Comparison of ENCODE assay signal across 30 cellular contexts in the genomic region with DNA sequence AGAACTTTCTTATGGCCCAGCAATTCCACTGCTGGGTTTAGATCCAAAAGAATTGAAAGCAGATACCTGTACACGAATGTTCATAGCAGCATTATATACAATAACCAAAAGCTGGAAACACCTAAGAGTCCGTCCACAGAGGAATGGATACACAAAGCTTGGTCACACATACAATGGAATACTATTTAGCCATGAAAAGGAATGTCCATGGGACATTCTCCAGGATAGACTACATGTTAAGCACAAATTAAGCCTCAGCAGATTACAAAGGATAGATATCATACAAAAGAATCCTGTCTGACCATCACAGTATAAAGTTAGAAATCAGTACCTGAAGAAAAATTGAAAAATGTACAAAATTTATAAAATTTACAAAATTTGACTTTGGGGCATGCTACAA. TPM values are rescaled to one million over a fixed set of nuclear protein-coding genes. Genes with fewer than 3 reads are reported as not detected.
DNase-seq lines count a peak whose midpoint lies in the region; ATAC-seq, FAIRE-seq and TF ChIP-seq lines count a peak whose summit lies in the region.
"Had no signal": no experiment of that assay in that cellular context is flagged by ENCODE, and none has a peak within 500 bp of the region (broad histone marks: within the 10 kb centered on the region; RNA-seq: fewer than 3 reads in every experiment).

No MANE protein-coding gene starts in this region.

- H3K4me1 ChIP-seq in HEK293 (ENCODE audit: control insufficient read depth, insufficient read depth, low read length) (no peaks in the 10 kb centered on the region), K562 (replicated peaks in 1 of 2; ENCODE audit: control insufficient read depth in 2 of 2, insufficient read depth in 2 of 2, low read length in 2 of 2) (no peaks in the 10 kb centered on the region)
- H3K4me1 ChIP-seq: A549, BE2C, BLaER1, Caco-2 had no signal

- no peaks in the 10 kb centered on the region for H3K9me1 ChIP-seq in K562 (ENCODE audit: control insufficient read depth, insufficient read depth, low read length)

- H3K79me2 ChIP-seq in K562 (ENCODE audit: control insufficient read depth, insufficient read depth, low read length) = no peaks in the 10 kb centered on the region

- H3K36me3 ChIP-seq in HEK293 (ENCODE audit: control insufficient read depth in 2 of 2, insufficient read depth in 1 of 2, low read length in 2 of 2) (no peaks in the 10 kb centered on the region), K562 (ENCODE audit: control insufficient read depth, insufficient read depth, low read length) (no peaks in the 10 kb centered on the region)
- H3K36me3 ChIP-seq: BE2C; BLaER1; BLaER1 treated with 17β-estradiol and CSF1 and Interleukin-3, amounts not matched to agents 10 nM and 100 nM had no signal

- in situ Hi-C loops in K562 (cut with MboI) = no loop called here

- DNase-seq in K562 (ENCODE audit: extremely low read depth in 1 of 4, low spot score in 3 of 4) (no peak), DMS53 (lab: John Stamatoyannopoulos, UW) (no peak), activated gamma-delta T cell (lab: John Stamatoyannopoulos, UW) (no peak)
- DNase-seq: 8988T; ACHN; AML-193; BE2C; C1 segment of cervical spinal cord; Caco-2; Calu3; CD4-positive, alpha-beta memory T cell; CD4-positive, alpha-beta T cell; CD4-positive, CD25-positive, alpha-beta regulatory T cell; CD8-positive, alpha-beta memory T cell; CD8-positive, alpha-beta T cell; COR-L47; DMS 273 treated with DMSO at 0.1 percent for 48 hours; DMS153; DMS79; DMS79 treated with DMSO at 0.1 percent for 48 hours; DND-41; EL had no signal

- H3K27ac ChIP-seq in HEK293 (ENCODE audit: extremely low read depth, low read depth, low read length) (no peak overlapping the region), K562 (ENCODE audit: extremely low read depth, low read depth, low read length) (no peak overlapping the region)
- H3K27ac ChIP-seq: 22Rv1; A549; BLaER1; BLaER1 treated with 17β-estradiol and CSF1 and Interleukin-3, amounts not matched to agents 10 nM and 100 nM; C4-2B had no signal

- intact Hi-C loops in K562 (cut with micrococcal nuclease) = no loop called here

- no peak overlapping the region for H3K4me2 ChIP-seq in K562 (ENCODE audit: insufficient read depth, low read length)
- H3K4me2 ChIP-seq: A549, BLaER1 had no signal

- H3K4me3 ChIP-seq in HEK293 (ENCODE audit: low read depth, low read length) (no peak overlapping the region), K562 (no peak overlapping the region)
- H3K4me3 ChIP-seq: A549; BLaER1; BLaER1 treated with 17β-estradiol and CSF1 and Interleukin-3, amounts not matched to agents 10 nM and 100 nM had no signal

- no peak for TF ChIP-seq CTCF in HEK293 (tag by site-specific recombination; IDR thresholded peaks at IDR 0.05)
- no peak for TF ChIP-seq CTCF in K562 (IDR thresholded peaks at IDR 0.05 in 2 of 3, conservative IDR thresholded peaks at IDR 0.05 in 1 of 3; ENCODE audit: insufficient read depth in 2 of 3, low read depth in 1 of 3, low read length in 3 of 3)

- TF ChIP-seq EP300 in K562 (IDR thresholded peaks at IDR 0.05; ENCODE audit: low read length) = no peak

- no peaks in the 10 kb centered on the region for H4K20me1 ChIP-seq in K562 (replicated peaks; ENCODE audit: control insufficient read depth, insufficient read depth, low read length)
- H4K20me1 ChIP-seq: BLaER1; BLaER1 treated with 17β-estradiol and CSF1 and Interleukin-3, amounts not matched to agents 10 nM and 100 nM had no signal

- H3K27me3 ChIP-seq in K562 (ENCODE audit: control insufficient read depth in 2 of 2, insufficient read depth in 2 of 2, low read length in 2 of 2) = peaks cover 15 to 35% of the 10 kb centered on the region in 2 experiments
- H3K27me3 ChIP-seq: BE2C; BLaER1; BLaER1 treated with 17β-estradiol and CSF1 and Interleukin-3, amounts not matched to agents 10 nM and 100 nM had no signal

- no TSS peak for BruUV-seq in K562 (replicated peaks; lab: Mats Ljungman, UMichigan)

- CTCF ChIA-PET in HEK293 (lab: Yijun Ruan, JAX) = interaction anchor here (1.8 kb wide), 1 partner anchor 8 kb away, joined by 5 read pairs; no protein-coding TSS in a partner anchor
- CTCF ChIA-PET in K562 (lab: Yijun Ruan, JAX; ENCODE audit: low intra/inter-chr PET ratio) = no interaction called here

- no peak overlapping the region for H3K9ac ChIP-seq in K562 (ENCODE audit: insufficient read depth in 1 of 2, low read depth in 2 of 2, low read length in 2 of 2)
- H3K9ac ChIP-seq: BLaER1; BLaER1 treated with 17β-estradiol and CSF1 and Interleukin-3, amounts not matched to agents 10 nM and 100 nM had no signal

- TF ChIP-seq POLR2A in K562 (conservative IDR thresholded peaks at IDR 0.05) = no peak

- no peak for FAIRE-seq in K562 (lab: Jason Lieb, UNC)
- FAIRE-seq: A204.1, A549, D721Med had no signal

- 0% methylated on average over 2 of the region's 2 CpGs for WGBS in K562 (ENCODE audit: insufficient coverage, low coverage, missing lambda C conversion rate)

- TF ChIP-seq RAD21 in K562 (CRISPR knock-in tag; conservative IDR thresholded peaks at IDR 0.05 in 1 of 2, IDR thresholded peaks at IDR 0.05 in 1 of 2) = no peak

- POLR2A ChIA-PET in HEK293 (lab: Yijun Ruan, JAX) = interaction anchor here (0.6 kb wide), 1 partner anchor 10 kb away, joined by 3 read pairs; no protein-coding TSS in a partner anchor
- POLR2A ChIA-PET in K562 (lab: Yijun Ruan, JAX) = no interaction called here

- H3K9me3 ChIP-seq in HEK293 (ENCODE audit: control insufficient read depth, insufficient read depth, low read depth, low read length) (no peaks in the 10 kb centered on the region), K562 (replicated peaks; ENCODE audit: control insufficient read depth, insufficient read depth, low read depth, low read length) (no peaks in the 10 kb centered on the region)
- H3K9me3 ChIP-seq: A549, BE2C, Caco-2 had no signal

- ATAC-seq in K562 = no peak
- ATAC-seq: A549; CD8-positive, alpha-beta T cell had no signal

- H2AFZ ChIP-seq in K562 (ENCODE audit: low read depth, low read length) = no peak overlapping the region

TF ChIP-seq in K562, 482 proteins besides CTCF, POLR2A, EP300 and RAD21:
- TF ChIP-seq ZFP30 (CRISPR knock-in tag; IDR thresholded peaks at IDR 0.05; ENCODE audit: borderline replicate concordance) (no peak), SRSF9 (IDR thresholded peaks at IDR 0.05; ENCODE audit: borderline replicate concordance, low read depth, low read length) (no peak), ZNF146 (CRISPR knock-in tag; IDR thresholded peaks at IDR 0.05; ENCODE audit: unreplicated experiment) (peak; percentile 60), SNRNP70 (optimal IDR thresholded peaks at IDR 0.05; ENCODE audit: low read depth, low read length) (no peak), GABPB2 (CRISPR knock-in tag; conservative IDR thresholded peaks at IDR 0.05) (no peak), MCM7 (IDR thresholded peaks at IDR 0.05) (no peak), ZNF24 (IDR thresholded peaks at IDR 0.05) (no peak), NCOA6 (IDR thresholded peaks at IDR 0.05) (no peak)

RNA-seq across cellular contexts. Expression of a gene that starts 12.7 kb away (rescaled TPM):
- 97.9 and 170 TPM in 2 replicates for total RNA-seq in K562 (2011; cell fraction: chromatin; rRNA removed; ENCODE audit: low replicate concordance)
- 114 and 125 TPM in 2 replicates for total RNA-seq in K562 (2011; cell fraction: nucleolus; rRNA removed)
- 91.9 and 96.7 TPM in 2 replicates for total RNA-seq in K562 (2011; cell fraction: nucleoplasm; rRNA removed)
- 63.2 and 104 TPM in 2 replicates for total RNA-seq in K562 (2014; rRNA removed)
- 18.7 and 20.5 TPM in 2 replicates for total RNA-seq in K562 (2014; rRNA removed; fragmentation: Illumina TruSeq; extraction: Trizol)
- total RNA-seq in K562 (2015; rRNA removed; fragmentation: Illumina TruSeq; extraction: Trizol) = 45.0 and 48.7 TPM in 2 replicates
- total RNA-seq in K562 (2021) = 84.4 and 86.5 TPM in 2 replicates
- 59.3 and 60.8 TPM in 2 replicates for polyA plus RNA-seq in K562 (2011; rRNA removed)
- 74.2 and 137 TPM in 2 replicates for polyA plus RNA-seq in K562 (2011; cell fraction: cytosol; rRNA removed)
- 133 and 220 TPM in 2 replicates for polyA plus RNA-seq in K562 (2011; cell fraction: nucleus; rRNA removed)
- polyA plus RNA-seq in K562 (2012) = 70.1 and 73.0 TPM in 2 replicates
- 34.3 and 57.0 TPM in 2 replicates for polyA plus RNA-seq in K562 (2014; fragmentation: Illumina TruSeq; extraction: Trizol)
- polyA plus RNA-seq in K562 (2014; fragmentation: Nextera tagmentation; extraction: Ambion mirVana) = 1 to 10 TPM; 2.1 to 4.7 TPM
- 72.5 and 74.7 TPM in 2 replicates for polyA plus RNA-seq in K562 (2014; rRNA removed)
- polyA minus RNA-seq in K562 (2011; rRNA and poly(A)+ RNA removed) = 25.7 and 39.9 TPM in 2 replicates
- 62.0 and 64.6 TPM in 2 replicates for polyA minus RNA-seq in K562 (2011; cell fraction: cytosol; rRNA and poly(A)+ RNA removed)
- 51.3 and 58.3 TPM in 2 replicates for polyA minus RNA-seq in K562 (2011; cell fraction: nucleus; rRNA and poly(A)+ RNA removed)

RNA-seq across cellular contexts. Expression of a gene that starts 28.1 kb away (rescaled TPM):
- total RNA-seq in K562 (2011; cell fraction: chromatin; rRNA removed; ENCODE audit: low replicate concordance) = 63.5 and 142 TPM in 2 replicates
- total RNA-seq in K562 (2011; cell fraction: nucleolus; rRNA removed) = 94.5 and 102 TPM in 2 replicates
- 48.0 and 62.1 TPM in 2 replicates for total RNA-seq in K562 (2011; cell fraction: nucleoplasm; rRNA removed)
- 162 and 230 TPM in 2 replicates for total RNA-seq in K562 (2014; rRNA removed)
- total RNA-seq in K562 (2014; rRNA removed; fragmentation: Illumina TruSeq; extraction: Trizol) = 27.2 and 30.4 TPM in 2 replicates
- 67.9 and 70.4 TPM in 2 replicates for total RNA-seq in K562 (2015; rRNA removed; fragmentation: Illumina TruSeq; extraction: Trizol)
- 134 and 148 TPM in 2 replicates for total RNA-seq in K562 (2021)
- polyA plus RNA-seq in K562 (2011; rRNA removed) = 68.2 and 72.3 TPM in 2 replicates
- 113 and 437 TPM in 2 replicates for polyA plus RNA-seq in K562 (2011; cell fraction: cytosol; rRNA removed)
- 168 and 330 TPM in 2 replicates for polyA plus RNA-seq in K562 (2011; cell fraction: nucleus; rRNA removed)
- 113 and 126 TPM in 2 replicates for polyA plus RNA-seq in K562 (2012)
- 64.0 and 116 TPM in 2 replicates for polyA plus RNA-seq in K562 (2014; fragmentation: Illumina TruSeq; extraction: Trizol)
- 10 to 100 TPM; 14.5 to 20.0 TPM for polyA plus RNA-seq in K562 (2014; fragmentation: Nextera tagmentation; extraction: Ambion mirVana)
- 111 and 118 TPM in 2 replicates for polyA plus RNA-seq in K562 (2014; rRNA removed)
- 33.8 and 54.2 TPM in 2 replicates for polyA minus RNA-seq in K562 (2011; rRNA and poly(A)+ RNA removed)
- polyA minus RNA-seq in K562 (2011; cell fraction: cytosol; rRNA and poly(A)+ RNA removed) = 135 and 154 TPM in 2 replicates
- 39.7 and 56.8 TPM in 2 replicates for polyA minus RNA-seq in K562 (2011; cell fraction: nucleus; rRNA and poly(A)+ RNA removed)
